18 cellular contexts compared by ENCODE assay signal in genomic region chr6:35534396-35535170, GRCh38. TPM values are rescaled to one million over a fixed set of nuclear protein-coding genes. Genes with fewer than 3 reads are reported as not detected.
DNase-seq lines count a peak whose midpoint lies in the region; TF ChIP-seq lines count a peak whose summit lies in the region.
"Had no signal": no experiment of that assay in that cellular context is flagged by ENCODE, and none has a peak within 500 bp of the region (broad histone marks: within the 10 kb centered on the region; RNA-seq: fewer than 3 reads in every experiment).

No MANE protein-coding gene starts in this region.

- H3K79me2 ChIP-seq in hepatocyte (no peaks in the 10 kb centered on the region), smooth muscle cell (ENCODE audit: low read depth) (no peaks in the 10 kb centered on the region), MM.1S (ENCODE audit: low read length) (no peaks in the 10 kb centered on the region)

- TF ChIP-seq CTCF in hepatocyte (IDR thresholded peaks at IDR 0.05; ENCODE audit: poor library complexity) (no peak), smooth muscle cell (IDR thresholded peaks at IDR 0.05; ENCODE audit: borderline replicate concordance, insufficient read depth, poor library complexity, severe bottlenecking) (no peak), MM.1S (IDR thresholded peaks at IDR 0.05; ENCODE audit: low read length) (no peak)

- H3K36me3 ChIP-seq in H7 (replicated peaks; ENCODE audit: control insufficient read depth, insufficient read depth, low read length): no peaks in the 10 kb centered on the region
- no peaks in the 10 kb centered on the region for H3K36me3 ChIP-seq in hepatocyte (replicated peaks; ENCODE audit: insufficient read depth, low read depth)
- H3K36me3 ChIP-seq in smooth muscle cell (ENCODE audit: low read depth): no peaks in the 10 kb centered on the region
- H3K36me3 ChIP-seq in MM.1S (replicated peaks; ENCODE audit: insufficient read depth, low read length): no peaks in the 10 kb centered on the region
- H3K36me3 ChIP-seq: right lobe of liver, SJSA1, stomach had no signal

- H3K27ac ChIP-seq in hepatocyte: peak overlapping the region; percentile 34
- H3K27ac ChIP-seq in smooth muscle cell (ENCODE audit: low read depth): no peak overlapping the region
- H3K27ac ChIP-seq in MM.1S (ENCODE audit: low read length): no peak overlapping the region
- H3K27ac ChIP-seq: PC-9, right lobe of liver, SJSA1, stomach had no signal

- H3K9me3 ChIP-seq in hepatocyte (ENCODE audit: low read depth): no peaks in the 10 kb centered on the region
- no peaks in the 10 kb centered on the region for H3K9me3 ChIP-seq in smooth muscle cell (replicated peaks; ENCODE audit: low read depth)
- H3K9me3 ChIP-seq in MM.1S (replicated peaks; ENCODE audit: insufficient read depth, low read length): no peaks in the 10 kb centered on the region
- H3K9me3 ChIP-seq: right lobe of liver, SJSA1, stomach had no signal

- no peaks in the 10 kb centered on the region for H3F3A ChIP-seq in smooth muscle cell (ENCODE audit: low read depth)
- no peaks in the 10 kb centered on the region for H3F3A ChIP-seq in MM.1S (ENCODE audit: insufficient read depth, low read length)

- peaks cover 4% of the 10 kb centered on the region for H3K4me1 ChIP-seq in hepatocyte (ENCODE audit: insufficient read depth)
- H3K4me1 ChIP-seq in smooth muscle cell (ENCODE audit: low read depth): peaks cover 14% of the 10 kb centered on the region
- H3K4me1 ChIP-seq in MM.1S (ENCODE audit: low read length): no peaks in the 10 kb centered on the region
- H3K4me1 ChIP-seq: right lobe of liver, SJSA1 had no signal

- 36% methylated on average over 9 of the region's 11 CpGs for WGBS in hepatocyte (ENCODE audit: low lambda C conversion rate, missing lambda C conversion rate)
- WGBS in smooth muscle cell (ENCODE audit: low lambda C conversion rate): 35% methylated on average over 11 of the region's 11 CpGs

- H2AFZ ChIP-seq in hepatocyte (no peak overlapping the region), smooth muscle cell (ENCODE audit: low read depth) (no peak overlapping the region), MM.1S (ENCODE audit: low read length) (no peak overlapping the region)
- H2AFZ ChIP-seq: PC-9 had no signal

- peak; percentile 38 for DNase-seq in H7
- DNase-seq in NCI-H82 treated with DMSO at 0.1 percent for 48 hours (lab: John Stamatoyannopoulos, UW; ENCODE audit: unreplicated experiment): peak; percentile 100
- peak; percentile 53 for DNase-seq in hepatocyte (ENCODE audit: low spot score)
- DNase-seq in smooth muscle cell (lab: John Stamatoyannopoulos, UW; ENCODE audit: unreplicated experiment): no peak
- DNase-seq in cardiac septum (ENCODE audit: low spot score): no peak
- no peak for DNase-seq in MM.1S
- no peak for DNase-seq in NCI-H510A (lab: John Stamatoyannopoulos, UW)
- DNase-seq: activated B cell treated with CpG ODN at 0.5 μM for 24 hours; activated CD8-positive, alpha-beta memory T cell treated with anti-CD3 and anti-CD28 coated beads for 24 hours; activated naive CD8-positive, alpha-beta T cell treated with anti-CD3 and anti-CD28 coated beads for 36 hours; activated T-cell treated with anti-CD3 and anti-CD28 coated beads, Interleukin-2, amount 50 U/mL, for 72 hours; Calu3; left ventricle myocardium superior; NCI-H1930; PC-9; right lobe of liver; stomach had no signal

- H3K4me2 ChIP-seq in hepatocyte (peak overlapping the region; percentile 34), smooth muscle cell (peak overlapping the region; percentile 6), MM.1S (ENCODE audit: low read depth, low read length) (no peak overlapping the region)
- H3K4me2 ChIP-seq: PC-9 had no signal

- H3K9ac ChIP-seq in smooth muscle cell (ENCODE audit: low read depth) (no peak overlapping the region), MM.1S (ENCODE audit: low read length) (no peak overlapping the region)

- intact Hi-C loops in cardiac septum (cut with DNase I): no loop called here

- H3K9me2 ChIP-seq in hepatocyte (replicated peaks; ENCODE audit: insufficient read depth) (no peaks in the 10 kb centered on the region), MM.1S (replicated peaks; ENCODE audit: insufficient read depth, low read length) (no peaks in the 10 kb centered on the region)

- H3K27me3 ChIP-seq in H7 (ENCODE audit: control insufficient read depth, insufficient read depth, low read length) (no peaks in the 10 kb centered on the region), hepatocyte (no peaks in the 10 kb centered on the region), smooth muscle cell (ENCODE audit: low read depth) (no peaks in the 10 kb centered on the region), MM.1S (replicated peaks; ENCODE audit: insufficient read depth, low read length) (no peaks in the 10 kb centered on the region)
- H3K27me3 ChIP-seq: right lobe of liver, SJSA1 had no signal

- H4K20me1 ChIP-seq in hepatocyte (ENCODE audit: insufficient read depth, poor library complexity, severe bottlenecking) (no peaks in the 10 kb centered on the region), smooth muscle cell (ENCODE audit: low read depth) (no peaks in the 10 kb centered on the region), MM.1S (ENCODE audit: insufficient read depth, low read length) (no peaks in the 10 kb centered on the region)

- H3K4me3 ChIP-seq in H7 (ENCODE audit: insufficient read depth, low read depth, low read length): no peak overlapping the region
- no peak overlapping the region for H3K4me3 ChIP-seq in hepatocyte
- no peak overlapping the region for H3K4me3 ChIP-seq in smooth muscle cell
- no peak overlapping the region for H3K4me3 ChIP-seq in MM.1S (ENCODE audit: low read length)
- H3K4me3 ChIP-seq: PC-9, right lobe of liver, SJSA1, stomach had no signal

RNA-seq across cellular contexts. Expression of gene TULP1, which starts 21.9 kb away (rescaled TPM):
- 0.55 and 1.3 TPM in 2 replicates for total RNA-seq in H7 (2014; rRNA removed; shearing (Covaris generic))
- total RNA-seq in hepatocyte (not detected in 2 replicates), smooth muscle cell (0.31 TPM in 1 of 2 replicates, not detected in the other), cardiac septum (not detected)
- polyA plus RNA-seq in hepatocyte (0.39 and 1.3 TPM in 2 replicates), smooth muscle cell (0.26 and 0.78 TPM in 2 replicates)
- total RNA-seq: activated B cell treated with CpG ODN at 0.5 μM for 24 hours; activated naive CD8-positive, alpha-beta T cell treated with anti-CD3 and anti-CD28 coated beads for 36 hours; activated T-cell treated with anti-CD3 and anti-CD28 coated beads, Interleukin-2, amount 50 U/mL, for 72 hours; Calu3; left ventricle myocardium superior; PC-9; right lobe of liver; SJSA1; stomach had no signal

RNA-seq across cellular contexts. Expression of gene TEAD3, which starts 37.7 kb away (rescaled TPM):
- total RNA-seq in H7 (2014; rRNA removed; shearing (Covaris generic)): 17.6 and 18.0 TPM in 2 replicates
- total RNA-seq in hepatocyte: 20.4 and 26.3 TPM in 2 replicates
- 33.0 and 35.9 TPM in 2 replicates for polyA plus RNA-seq in hepatocyte
- 22.5 and 29.1 TPM in 2 replicates for total RNA-seq in smooth muscle cell
- 40.6 and 42.8 TPM in 2 replicates for polyA plus RNA-seq in smooth muscle cell
- total RNA-seq in cardiac septum: 63.3 TPM

Comparison
In these comparisons a context has a peak if more than half of its experiments do, and no peak if none do; other contexts are left out.
1. DNase-seq: peak in H7 (single experiment), NCI-H82 treated with DMSO at 0.1 percent for 48 hours (single experiment) and hepatocyte (single experiment); none in smooth muscle cell (single experiment), cardiac septum (single experiment), MM.1S (single experiment) and NCI-H510A (single experiment).